ENCODE assay signal across 24 cellular contexts in the genomic region with DNA sequence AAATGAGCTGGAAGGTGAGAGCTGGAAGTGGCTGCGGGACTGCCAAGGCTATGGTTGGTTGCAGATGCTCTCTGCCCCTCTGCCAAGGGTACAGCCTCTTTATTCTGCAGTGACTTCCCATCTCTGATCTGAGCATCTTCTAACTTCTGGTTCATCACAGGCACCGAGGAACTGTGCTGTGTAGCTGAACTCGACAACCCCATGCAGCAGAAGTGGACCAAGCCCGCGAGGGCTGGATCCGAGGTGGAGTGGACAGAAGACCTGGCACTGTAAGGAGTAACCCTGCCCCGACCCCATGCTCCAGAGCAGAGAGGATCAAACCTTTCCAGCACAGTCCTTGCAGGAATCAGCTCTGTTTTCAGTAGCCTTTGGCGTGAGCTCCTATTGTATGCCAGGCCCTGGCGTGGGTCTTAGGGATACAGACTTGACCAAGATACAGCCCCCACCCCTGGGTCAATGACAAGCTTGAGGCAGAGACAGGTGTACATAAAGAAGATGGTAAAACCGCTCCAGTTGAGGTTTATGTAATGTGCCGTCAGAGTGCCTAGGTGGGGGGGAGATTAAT. TPM values are rescaled to one million over a fixed set of nuclear protein-coding genes. Genes with fewer than 3 reads are reported as not detected.
"Had no signal": no experiment of that assay in that cellular context is flagged by ENCODE, and none has a peak within 500 bp of the region (broad histone marks: within the 10 kb centered on the region; RNA-seq: fewer than 3 reads in every experiment).

No MANE protein-coding gene starts in this region.

- FAIRE-seq: frontal cortex, small intestine had no signal

- ATAC-seq: effector memory CD8-positive, alpha-beta T cell; left lung; right lobe of liver; stimulated activated effector memory CD8-positive, alpha-beta T cell treated with anti-CD3 and anti-CD28 coated beads, Interleukin-12 subunit alpha, Interleukin-12 subunit beta, amount 100 ng/mL, for 72 hours had no signal

- DNase-seq: activated CD4-positive, alpha-beta memory T cell treated with anti-CD3 and anti-CD28 coated beads, Interleukin-2, amount 10 ng/mL, durations not matched to agents 7 days and 5 days; activated CD4-positive, CD25-positive, alpha-beta regulatory T cell treated with anti-CD3 and anti-CD28 coated beads, Interleukin-2, amount 50 U/mL, for 72 hours; activated naive CD4-positive, alpha-beta T cell treated with anti-CD3 and anti-CD28 coated beads for 36 hours; adrenal gland; brain microvascular endothelial cell; central memory CD4-positive, alpha-beta T cell; effector memory CD8-positive, alpha-beta T cell; hippocampal formation; kidney glomerular epithelial cell; left lung; occipital lobe; right lobe of liver; SK-N-SH; small intestine; stimulated activated CD4-positive, alpha-beta T cell treated with anti-CD3 and anti-CD28 coated beads, Interleukin-2, amount 100 ng/mL, for 24 hours; stomach had no signal

- H3K9me3 Mint-ChIP-seq: activated CD4-positive, alpha-beta memory T cell treated with anti-CD3 and anti-CD28 coated beads, Interleukin-2, amount 10 ng/mL, durations not matched to agents 7 days and 5 days; activated naive CD4-positive, alpha-beta T cell treated with anti-CD3 and anti-CD28 coated beads for 36 hours; effector memory CD8-positive, alpha-beta T cell; mesothelial cell of epicardium; nephron; stimulated activated effector memory CD8-positive, alpha-beta T cell treated with anti-CD3 and anti-CD28 coated beads, Interleukin-12 subunit alpha, Interleukin-12 subunit beta, amount 100 ng/mL, for 72 hours; T-helper 2 cell treated with Interferon-gamma antibody and Interleukin-4, amounts not matched to agents 5 μg/mL and 100 μg/mL, for 36 hours had no signal

- H3K27me3 Mint-ChIP-seq: activated CD4-positive, alpha-beta memory T cell treated with anti-CD3 and anti-CD28 coated beads, Interleukin-2, amount 10 ng/mL, durations not matched to agents 7 days and 5 days; effector memory CD8-positive, alpha-beta T cell had no signal

- H3K4me3 Mint-ChIP-seq: activated CD4-positive, alpha-beta memory T cell treated with anti-CD3 and anti-CD28 coated beads, Interleukin-2, amount 10 ng/mL, durations not matched to agents 7 days and 5 days; activated naive CD4-positive, alpha-beta T cell treated with anti-CD3 and anti-CD28 coated beads for 36 hours; effector memory CD8-positive, alpha-beta T cell; mesothelial cell of epicardium; stimulated activated effector memory CD8-positive, alpha-beta T cell treated with anti-CD3 and anti-CD28 coated beads, Interleukin-12 subunit alpha, Interleukin-12 subunit beta, amount 100 ng/mL, for 72 hours; T-helper 2 cell treated with Interferon-gamma antibody and Interleukin-4, amounts not matched to agents 5 μg/mL and 100 μg/mL, for 36 hours had no signal

- H3K27ac Mint-ChIP-seq: activated naive CD4-positive, alpha-beta T cell treated with anti-CD3 and anti-CD28 coated beads for 36 hours; mesothelial cell of epicardium; nephron; T-helper 2 cell treated with Interferon-gamma antibody and Interleukin-4, amounts not matched to agents 5 μg/mL and 100 μg/mL, for 36 hours had no signal

RNA-seq across cellular contexts. Expression of gene ABCG4, which starts 37.4 kb away (rescaled TPM):
- total RNA-seq: activated CD4-positive, alpha-beta memory T cell treated with anti-CD3 and anti-CD28 coated beads, Interleukin-2, amount 10 ng/mL, durations not matched to agents 7 days and 5 days; ascending aorta; dermis microvascular lymphatic vessel endothelial cell; lung microvascular endothelial cell had no signal
